ENCODE assay signal across 13 cellular contexts in the genomic region with DNA sequence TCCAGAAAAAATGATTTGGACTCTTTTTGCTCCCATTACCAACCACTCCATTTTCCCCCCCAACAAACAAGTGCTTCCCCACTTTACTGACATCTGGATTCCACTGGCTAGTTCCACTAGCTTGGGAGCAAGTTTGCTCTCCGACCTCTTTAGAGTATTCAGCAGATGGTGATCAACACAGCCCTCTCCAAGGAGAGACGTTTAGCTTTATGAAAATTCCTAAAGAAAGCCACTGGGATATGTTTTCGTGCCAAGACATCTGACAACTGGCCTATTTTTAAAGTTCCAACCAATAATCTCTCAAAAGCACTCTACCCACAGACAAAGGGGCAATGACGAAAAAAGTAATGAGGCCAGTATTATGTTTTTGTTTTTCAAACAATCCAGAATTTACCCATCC. TPM values are rescaled to one million over a fixed set of nuclear protein-coding genes. Genes with fewer than 3 reads are reported as not detected.
DNase-seq lines count a peak whose midpoint lies in the region; ATAC-seq, FAIRE-seq and TF ChIP-seq lines count a peak whose summit lies in the region.
"Had no signal": no experiment of that assay in that cellular context is flagged by ENCODE, and none has a peak within 500 bp of the region (broad histone marks: within the 10 kb centered on the region; RNA-seq: fewer than 3 reads in every experiment).

No MANE protein-coding gene starts in this region.

- peak overlapping the region in 4 of 7 donors; percentile 3 to 81 (median 24) for H3K4me3 Mint-ChIP-seq in CD8-positive, alpha-beta memory T cell
- no peak overlapping the region for H3K4me3 Mint-ChIP-seq in activated CD8-positive, alpha-beta T cell treated with anti-CD3 and anti-CD28 coated beads, Interleukin-2, amount 10 ng/mL, durations not matched to agents 7 days and 5 days
- peak overlapping the region; percentile 44 to 48 for H3K4me3 Mint-ChIP-seq in stimulated activated naive B cell treated with anti-CD40 and anti-IgM and Interleukin-4, amounts not matched to agents 10 μg/mL and 1 μg/mL and 100 μg/mL, for 72 hours

- intact Hi-C loops in lower lobe of right lung (cut with DNase I): no loop called here

- H3K4me1 ChIP-seq in CD8-positive, alpha-beta memory T cell (ENCODE audit: insufficient read depth, low read length): peaks cover 99% of the 10 kb centered on the region
- peaks cover 77% of the 10 kb centered on the region for H3K4me1 ChIP-seq in lower lobe of right lung
- H3K4me1 ChIP-seq: Caco-2 had no signal

- ATAC-seq in activated CD8-positive, alpha-beta T cell treated with anti-CD3 and anti-CD28 coated beads, Interleukin-2, amount 10 ng/mL, durations not matched to agents 7 days and 5 days: no peak
- ATAC-seq in lower lobe of right lung (no peak), GM21825 (IDR thresholded peaks at IDR 0.05; ENCODE audit: unreplicated experiment) (no peak)
- no peak for ATAC-seq in stimulated activated naive B cell treated with anti-CD40 and anti-IgM and Interleukin-4, amounts not matched to agents 10 μg/mL and 1 μg/mL and 100 μg/mL, for 72 hours (replicated peaks)

- peaks cover 11% of the 10 kb centered on the region for H3K36me3 ChIP-seq in CD8-positive, alpha-beta memory T cell (ENCODE audit: insufficient read depth, low read length)
- H3K36me3 ChIP-seq in lower lobe of right lung: peaks cover 4% of the 10 kb centered on the region

- H3K36me3 Mint-ChIP-seq in CD8-positive, alpha-beta memory T cell: peaks cover 10 to 87% (median 21%) of the 10 kb centered on the region in 3 donors
- peaks cover 70% of the 10 kb centered on the region for H3K36me3 Mint-ChIP-seq in activated CD8-positive, alpha-beta T cell treated with anti-CD3 and anti-CD28 coated beads, Interleukin-2, amount 10 ng/mL, durations not matched to agents 7 days and 5 days (ENCODE audit: low read depth)
- peaks cover 46 to 81% of the 10 kb centered on the region in 2 donors for H3K36me3 Mint-ChIP-seq in stimulated activated naive B cell treated with anti-CD40 and anti-IgM and Interleukin-4, amounts not matched to agents 10 μg/mL and 1 μg/mL and 100 μg/mL, for 72 hours

- CTCF ChIA-PET in CD8-positive, alpha-beta memory T cell (lab: Charles Lee): interaction anchor here (1.3 to 5.4 kb wide), 5 partner anchors 11 to 138 kb away, joined by 4 to 49 read pairs (median 16); no protein-coding TSS in a partner anchor
- CTCF ChIA-PET in activated CD8-positive, alpha-beta T cell treated with anti-CD3 and anti-CD28 coated beads, Interleukin-2, amount 10 ng/mL, durations not matched to agents 7 days and 5 days (lab: Charles Lee): interaction anchor here (1.2 to 3.7 kb wide), 8 partner anchors 9 to 62 kb away, joined by 3 to 72 read pairs (median 10); no protein-coding TSS in a partner anchor

- no peak for FAIRE-seq in frontal cortex (lab: Jason Lieb, UNC)
- FAIRE-seq: colon had no signal

- H3K27ac Mint-ChIP-seq in CD8-positive, alpha-beta memory T cell: peak overlapping the region; percentile 79 to 99 (median 96)
- peak overlapping the region; percentile 39 for H3K27ac Mint-ChIP-seq in activated CD8-positive, alpha-beta T cell treated with anti-CD3 and anti-CD28 coated beads, Interleukin-2, amount 10 ng/mL, durations not matched to agents 7 days and 5 days
- H3K27ac Mint-ChIP-seq in stimulated activated naive B cell treated with anti-CD40 and anti-IgM and Interleukin-4, amounts not matched to agents 10 μg/mL and 1 μg/mL and 100 μg/mL, for 72 hours: peak overlapping the region; percentile 96

- H3K27ac ChIP-seq in CD8-positive, alpha-beta memory T cell (ENCODE audit: low read depth, low read length): no peak overlapping the region
- H3K27ac ChIP-seq in lower lobe of right lung: peak overlapping the region; percentile 2

- no peak for DNase-seq in CD8-positive, alpha-beta memory T cell
- no peak for DNase-seq in activated CD8-positive, alpha-beta T cell treated with anti-CD3 and anti-CD28 coated beads, Interleukin-2, amount 10 ng/mL, durations not matched to agents 7 days and 5 days
- DNase-seq in lower lobe of right lung (no peak), foreskin melanocyte (no peak), frontal cortex (ENCODE audit: low spot score in 2 of 2) (no peak)
- DNase-seq in stimulated activated naive B cell treated with anti-CD40 and anti-IgM and Interleukin-4, amounts not matched to agents 10 μg/mL and 1 μg/mL and 100 μg/mL, for 72 hours: no peak
- DNase-seq: activated CD4-positive, CD25-positive, alpha-beta regulatory T cell treated with anti-CD3 and anti-CD28 coated beads, Interleukin-2, amount 50 U/mL, for 72 hours; activated gamma-delta T cell; Caco-2; NCI-H2029 treated with DMSO at 0.1 percent for 48 hours; SW 1271 had no signal

- no peaks in the 10 kb centered on the region for H3K9me3 Mint-ChIP-seq in CD8-positive, alpha-beta memory T cell
- no peaks in the 10 kb centered on the region for H3K9me3 Mint-ChIP-seq in activated CD8-positive, alpha-beta T cell treated with anti-CD3 and anti-CD28 coated beads, Interleukin-2, amount 10 ng/mL, durations not matched to agents 7 days and 5 days (ENCODE audit: insufficient read depth)
- no peaks in the 10 kb centered on the region for H3K9me3 Mint-ChIP-seq in stimulated activated naive B cell treated with anti-CD40 and anti-IgM and Interleukin-4, amounts not matched to agents 10 μg/mL and 1 μg/mL and 100 μg/mL, for 72 hours

- no peaks in the 10 kb centered on the region for H3K9me3 ChIP-seq in CD8-positive, alpha-beta memory T cell (ENCODE audit: low read length)
- no peaks in the 10 kb centered on the region for H3K9me3 ChIP-seq in lower lobe of right lung
- H3K9me3 ChIP-seq: Caco-2 had no signal

- peaks cover 0 to 2% of the 10 kb centered on the region in 2 donors for H3K27me3 Mint-ChIP-seq in CD8-positive, alpha-beta memory T cell
- H3K27me3 Mint-ChIP-seq in activated CD8-positive, alpha-beta T cell treated with anti-CD3 and anti-CD28 coated beads, Interleukin-2, amount 10 ng/mL, durations not matched to agents 7 days and 5 days (ENCODE audit: low read depth): no peaks in the 10 kb centered on the region
- H3K27me3 Mint-ChIP-seq in stimulated activated naive B cell treated with anti-CD40 and anti-IgM and Interleukin-4, amounts not matched to agents 10 μg/mL and 1 μg/mL and 100 μg/mL, for 72 hours: no peaks in the 10 kb centered on the region

- POLR2A ChIA-PET in CD8-positive, alpha-beta memory T cell (lab: Charles Lee): interaction anchor here (0.5 kb wide), 1 partner anchor 1244 kb away, joined by 3 read pairs; no protein-coding TSS in a partner anchor
- POLR2A ChIA-PET in activated CD8-positive, alpha-beta T cell treated with anti-CD3 and anti-CD28 coated beads, Interleukin-2, amount 10 ng/mL, durations not matched to agents 7 days and 5 days (lab: Charles Lee): interaction anchor here (3.4 kb wide), 1 partner anchor 10 kb away, joined by 26 read pairs; no protein-coding TSS in a partner anchor

- H3K4me1 Mint-ChIP-seq in CD8-positive, alpha-beta memory T cell: peaks cover 97 to 100% (median 100%) of the 10 kb centered on the region in 3 donors
- peaks cover 93% of the 10 kb centered on the region for H3K4me1 Mint-ChIP-seq in activated CD8-positive, alpha-beta T cell treated with anti-CD3 and anti-CD28 coated beads, Interleukin-2, amount 10 ng/mL, durations not matched to agents 7 days and 5 days (ENCODE audit: low read depth)
- H3K4me1 Mint-ChIP-seq in stimulated activated naive B cell treated with anti-CD40 and anti-IgM and Interleukin-4, amounts not matched to agents 10 μg/mL and 1 μg/mL and 100 μg/mL, for 72 hours: peaks cover 88 to 100% of the 10 kb centered on the region in 2 donors

- no peak for TF ChIP-seq CTCF in lower lobe of right lung (IDR thresholded peaks at IDR 0.05)

- H3K27me3 ChIP-seq in CD8-positive, alpha-beta memory T cell (ENCODE audit: insufficient read depth, low read length, poor library complexity, severe bottlenecking): no peaks in the 10 kb centered on the region
- H3K27me3 ChIP-seq in lower lobe of right lung (ENCODE audit: low read depth): no peaks in the 10 kb centered on the region

- H3K4me3 ChIP-seq in CD8-positive, alpha-beta memory T cell (ENCODE audit: low read length): no peak overlapping the region
- no peak overlapping the region for H3K4me3 ChIP-seq in lower lobe of right lung

RNA-seq across cellular contexts. Expression of gene ITPKB, which starts 50.2 kb away (rescaled TPM):
- total RNA-seq in CD8-positive, alpha-beta memory T cell: 10 to 100 TPM; 37.7 to 39.6 TPM
- 50.1 TPM for polyA plus RNA-seq in CD8-positive, alpha-beta memory T cell
- total RNA-seq in activated CD8-positive, alpha-beta T cell treated with anti-CD3 and anti-CD28 coated beads, Interleukin-2, amount 10 ng/mL, durations not matched to agents 7 days and 5 days: 10 to 100 TPM; 47.0 to 47.4 TPM
- 42.3 TPM for total RNA-seq in lower lobe of right lung
- total RNA-seq in frontal cortex: 3.3 TPM

Comparison
In these comparisons a context has a peak if more than half of its experiments do, and no peak if none do; other contexts are left out.
1. H3K27ac Mint-ChIP-seq: peak in every context shown above with its lines; median percentile 96 in CD8-positive, alpha-beta memory T cell; 96 in stimulated activated naive B cell treated with anti-CD40 and anti-IgM and Interleukin-4, amounts not matched to agents 10 μg/mL and 1 μg/mL and 100 μg/mL, for 72 hours; 39 in activated CD8-positive, alpha-beta T cell treated with anti-CD3 and anti-CD28 coated beads, Interleukin-2, amount 10 ng/mL, durations not matched to agents 7 days and 5 days.